28 cellular contexts compared by ENCODE assay signal in the genomic region with DNA sequence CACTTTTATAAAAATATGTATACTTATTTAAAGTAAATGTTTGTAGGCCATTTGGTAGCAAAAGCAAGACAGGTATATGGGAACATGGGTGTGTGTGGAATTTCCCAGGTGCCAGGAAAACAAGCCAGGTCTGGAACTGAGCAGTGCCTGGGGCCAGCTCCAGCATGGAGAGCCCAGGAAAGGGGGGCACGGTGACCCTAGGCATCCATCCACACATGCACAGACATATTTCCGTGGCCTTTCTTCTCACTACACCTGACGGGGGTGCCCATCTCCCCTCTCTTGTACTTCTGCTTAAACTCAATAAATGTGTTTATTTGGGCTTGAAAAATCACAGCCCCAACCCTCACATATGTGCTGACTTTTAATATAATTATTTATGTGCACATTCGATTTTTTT. TPM values are rescaled to one million over a fixed set of nuclear protein-coding genes. Genes with fewer than 3 reads are reported as not detected.
"Had no signal": no experiment of that assay in that cellular context is flagged by ENCODE, and none has a peak within 500 bp of the region (broad histone marks: within the 10 kb centered on the region; RNA-seq: fewer than 3 reads in every experiment).

No MANE protein-coding gene starts in this region.

- H3K36me3 ChIP-seq: esophagus squamous epithelium, left lung, neural progenitor cell, prostate gland, right atrium auricular region, suprapubic skin, transverse colon had no signal

- H3K4me1 Mint-ChIP-seq: immature natural killer cell; naive thymus-derived CD4-positive, alpha-beta T cell; stimulated activated naive CD8-positive, alpha-beta T cell treated with anti-CD3 and anti-CD28 coated beads, Interleukin-15, amount 100 ng/mL, for 72 hours had no signal

- H3K9me3 ChIP-seq: esophagus squamous epithelium, left lung, mucosa of descending colon, prostate gland, right atrium auricular region, suprapubic skin, transverse colon had no signal

- H3K27ac Mint-ChIP-seq: immature natural killer cell; mesothelial cell of epicardium; naive thymus-derived CD4-positive, alpha-beta T cell; neural progenitor cell; stimulated activated naive CD8-positive, alpha-beta T cell treated with anti-CD3 and anti-CD28 coated beads, Interleukin-15, amount 100 ng/mL, for 72 hours had no signal

- H3K4me1 ChIP-seq: left lung, prostate gland, right atrium auricular region, transverse colon had no signal

- H3K4me3 ChIP-seq: dorsolateral prefrontal cortex, esophagus squamous epithelium, left lung, mucosa of descending colon, neural progenitor cell, prostate gland, right atrium auricular region, smooth muscle cell, suprapubic skin, transverse colon had no signal

- H3K27me3 ChIP-seq: esophagus squamous epithelium, neural progenitor cell, right atrium auricular region, suprapubic skin, transverse colon had no signal

- H3K4me3 Mint-ChIP-seq: immature natural killer cell; mesothelial cell of epicardium; naive thymus-derived CD4-positive, alpha-beta T cell; nephron; neural progenitor cell; stimulated activated naive CD8-positive, alpha-beta T cell treated with anti-CD3 and anti-CD28 coated beads, Interleukin-15, amount 100 ng/mL, for 72 hours had no signal

- H3K36me3 Mint-ChIP-seq: immature natural killer cell; mesothelial cell of epicardium; naive thymus-derived CD4-positive, alpha-beta T cell; neural progenitor cell had no signal

- DNase-seq: dorsolateral prefrontal cortex; effector CD4-positive, alpha-beta T cell; esophagus squamous epithelium; foreskin melanocyte; hypothalamus; immature natural killer cell; kidney; left lung; mesenchymal stem cell; mucosa of descending colon; naive thymus-derived CD4-positive, alpha-beta T cell; stimulated activated CD4-positive, alpha-beta T cell treated with anti-CD3 and anti-CD28 coated beads, Interleukin-12 subunit alpha, Interleukin-12 subunit beta, amount 100 ng/mL, for 4 hours; stimulated activated CD4-positive, alpha-beta T cell treated with anti-CD3 and anti-CD28 coated beads, Interleukin-1b, Interleukin-23, amount 100 ng/mL, for 48 hours; stimulated activated CD4-positive, alpha-beta T cell treated with anti-CD3 and anti-CD28 coated beads, Interleukin-4, amount 100 ng/mL, for 1 hour; stimulated activated CD8-positive, alpha-beta memory T cell treated with anti-CD3 and anti-CD28 coated beads, Interleukin-4, amount 100 ng/mL, for 48 hours; stimulated activated naive CD4-positive, alpha-beta T cell; stimulated activated naive CD8-positive, alpha-beta T cell treated with anti-CD3 and anti-CD28 coated beads, Interleukin-15, amount 100 ng/mL, for 72 hours; transverse colon had no signal

- ATAC-seq: left lung; mucosa of descending colon; naive thymus-derived CD4-positive, alpha-beta T cell; sciatic nerve; stimulated activated naive CD8-positive, alpha-beta T cell treated with anti-CD3 and anti-CD28 coated beads, Interleukin-15, amount 100 ng/mL, for 72 hours had no signal

RNA-seq across cellular contexts. Expression of a gene that starts 31.2 kb away (rescaled TPM):
- total RNA-seq: lung microvascular endothelial cell; naive thymus-derived CD4-positive, alpha-beta T cell; osteoblast had no signal
- polyA plus RNA-seq: immature natural killer cell; naive thymus-derived CD4-positive, alpha-beta T cell had no signal
